Comparison of ENCODE assay signal across 8 cellular contexts in the genomic region with DNA sequence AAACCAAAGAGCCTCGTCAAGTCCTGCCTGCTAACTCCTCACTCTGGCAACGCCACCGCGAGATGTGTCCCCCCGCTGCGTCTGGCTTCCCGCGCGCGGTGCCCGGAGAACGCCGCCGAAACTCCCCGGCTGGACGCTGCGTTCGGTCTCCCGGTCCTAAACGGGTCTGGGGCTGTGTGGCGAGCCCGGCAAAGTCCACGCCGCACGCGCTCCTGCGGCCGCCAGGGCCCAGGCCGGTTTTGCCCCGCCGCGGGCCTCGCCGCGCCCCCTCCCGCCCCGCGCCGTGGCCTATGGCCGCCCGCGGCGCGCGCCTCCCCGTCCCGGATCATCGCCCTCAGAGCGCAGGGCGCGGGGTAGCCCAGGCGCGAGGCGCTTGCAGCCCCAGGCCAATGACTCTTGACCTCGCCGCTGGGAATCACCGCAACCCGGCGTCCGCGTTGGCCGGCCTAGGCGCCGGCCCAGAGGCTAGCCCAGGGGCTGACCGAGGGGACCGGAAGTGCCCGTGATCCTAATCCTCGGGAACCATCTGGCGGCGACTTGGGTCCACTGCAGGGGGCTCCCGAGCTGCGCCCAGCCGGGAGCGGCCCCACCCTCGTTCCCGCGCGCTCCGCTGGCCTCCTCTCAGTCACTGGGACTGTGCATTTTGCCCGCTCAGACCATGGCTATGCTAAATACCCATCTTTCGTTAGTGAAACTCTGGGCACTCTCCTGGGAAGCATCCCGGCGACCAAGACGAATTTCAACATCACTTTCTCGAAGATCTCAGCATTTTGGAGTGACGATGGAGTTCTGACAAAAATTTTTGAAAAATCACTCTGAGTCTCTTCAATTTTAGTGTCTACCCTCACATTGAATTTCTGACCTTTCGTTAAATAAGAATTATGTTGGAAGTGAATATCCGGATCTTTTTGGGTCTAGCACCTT. TPM values are rescaled to one million over a fixed set of nuclear protein-coding genes. Genes with fewer than 3 reads are reported as not detected.
A peak's percentile ranks its signal among the peaks of the same experiment; 100 is the strongest.
DNase-seq lines count a peak whose midpoint lies in the region; ATAC-seq and TF ChIP-seq lines count a peak whose summit lies in the region.

AADAT (minus strand) TSS at position 214 of the 924 bp plus-strand sequence. CDS start 266 bp downstream, outside the sequence.

- no peak within 1 kb of the TSS for H3K27ac Mint-ChIP-seq in activated naive CD4-positive, alpha-beta T cell treated with anti-CD3 and anti-CD28 coated beads, Interleukin-2, amount 50 U/mL, for 72 hours

- H3K9me3 Mint-ChIP-seq in activated naive CD4-positive, alpha-beta T cell treated with anti-CD3 and anti-CD28 coated beads, Interleukin-2, amount 50 U/mL, for 72 hours, result no peaks in the 10 kb centered on the region

- H3K9me3 ChIP-seq in neural cell (ENCODE audit: low read length), result no peaks in the 10 kb centered on the region

- H3K4me2 ChIP-seq in neural cell (ENCODE audit: low read length), result peak within 1 kb of the TSS; percentile 45

- H3K27ac ChIP-seq in neural cell (ENCODE audit: low read length), result peak within 1 kb of the TSS; percentile 93

- peaks cover 15% of the 10 kb centered on the region for H3K79me2 ChIP-seq in neural cell (replicated peaks; ENCODE audit: insufficient read depth, low read length)

- ATAC-seq in HG02981 (IDR thresholded peaks at IDR 0.05; ENCODE audit: unreplicated experiment), result peak; percentile 79
- ATAC-seq in activated naive CD4-positive, alpha-beta T cell treated with anti-CD3 and anti-CD28 coated beads, Interleukin-2, amount 50 U/mL, for 72 hours, result peak; percentile 85

- peak within 1 kb of the TSS; percentile 95 for H3K9ac ChIP-seq in neural cell (ENCODE audit: low read length)

- no peaks in the 10 kb centered on the region for H4K20me1 ChIP-seq in neural cell (ENCODE audit: insufficient read depth)

- H3K36me3 ChIP-seq in neural cell (ENCODE audit: insufficient read depth, low read length), result peaks cover 14% of the 10 kb centered on the region

- no peaks in the 10 kb centered on the region for H3F3A ChIP-seq in neural cell (ENCODE audit: insufficient read depth, low read length, poor library complexity, severe bottlenecking)

- no peaks in the 10 kb centered on the region for H3K9me2 ChIP-seq in neural cell (ENCODE audit: insufficient read depth, low read length)

- peak; percentile 83 for TF ChIP-seq RAD21 in neural cell (conservative IDR thresholded peaks at IDR 0.05)

- peak within 1 kb of the TSS; percentile 66 for H3K4me3 ChIP-seq in AG09309 (ENCODE audit: control insufficient read depth, low read depth, low read length)
- peak within 1 kb of the TSS; percentile 86 for H3K4me3 ChIP-seq in neural cell (ENCODE audit: low read length)

- TF ChIP-seq CTCF in AG09309 (IDR thresholded peaks at IDR 0.05; ENCODE audit: control insufficient read depth, insufficient read depth, low read depth, low read length, missing control alignments) (peak; percentile 74), GM12872 (IDR thresholded peaks at IDR 0.05; ENCODE audit: insufficient read depth, low read depth, low read length) (0 out of 3 replicates have a peak, but pooled peaks have one; percentile 9), neural cell (IDR thresholded peaks at IDR 0.05; ENCODE audit: poor library complexity, severe bottlenecking) (peak; percentile 89)

- DNase-seq in AG09309 (ENCODE audit: low read depth), result peak; percentile 25
- DNase-seq in NCI-H2227 treated with DMSO at 0.1 percent for 48 hours (lab: John Stamatoyannopoulos, UW), result peak; percentile 63
- peak in 1 of 2 donors; percentile 33 for DNase-seq in activated naive CD4-positive, alpha-beta T cell treated with anti-CD3 and anti-CD28 coated beads, Interleukin-2, amount 50 U/mL, for 72 hours (ENCODE audit: low spot score in 2 of 2)
- DNase-seq in glomerular visceral epithelial cell (ENCODE audit: extremely low spot score), result peak; percentile 83
- DNase-seq in NK-92 treated with Interleukin-12 subunit alpha and Interleukin-12 subunit beta, amount 100 ng/mL, for 24 hours (lab: John Stamatoyannopoulos, UW), result no peak

- peak within 1 kb of the TSS; percentile 90 for H2AFZ ChIP-seq in neural cell (ENCODE audit: low read depth, low read length)

- no peaks in the 10 kb centered on the region for H3K27me3 ChIP-seq in neural cell (ENCODE audit: insufficient read depth, low read depth, low read length)

- peaks cover 0 to 5% of the 10 kb centered on the region in 2 donors for H3K36me3 Mint-ChIP-seq in activated naive CD4-positive, alpha-beta T cell treated with anti-CD3 and anti-CD28 coated beads, Interleukin-2, amount 50 U/mL, for 72 hours

- no peak for TF ChIP-seq EP300 in neural cell (conservative IDR thresholded peaks at IDR 0.05; ENCODE audit: poor library complexity, severe bottlenecking)

TF ChIP-seq in neural cell, 6 proteins besides CTCF, POLR2A, EP300 and RAD21:
- TF ChIP-seq MXI1 (conservative IDR thresholded peaks at IDR 0.05; ENCODE audit: poor library complexity, severe bottlenecking), result no peak
- peak; percentile 75 for TF ChIP-seq SMC3 (conservative IDR thresholded peaks at IDR 0.05; ENCODE audit: poor library complexity)
- TF ChIP-seq POLR2AphosphoS5 (IDR thresholded peaks at IDR 0.05), result no peak
- TF ChIP-seq EZH2 (IDR thresholded peaks at IDR 0.05; ENCODE audit: borderline replicate concordance, insufficient read depth, low read length, poor library complexity, severe bottlenecking), result no peak
- no peak for TF ChIP-seq REST (IDR thresholded peaks at IDR 0.05; ENCODE audit: borderline replicate concordance)
- no peak for TF ChIP-seq TAF1 (IDR thresholded peaks at IDR 0.05; ENCODE audit: low read depth)

RNA-seq across cellular contexts. Expression of gene AADAT, which starts in this region (rescaled TPM):
- not detected for total RNA-seq in activated naive CD4-positive, alpha-beta T cell treated with anti-CD3 and anti-CD28 coated beads, Interleukin-2, amount 50 U/mL, for 72 hours
- 62.0 and 79.3 TPM in 2 replicates for polyA plus RNA-seq in neural cell
- 49.7 and 54.6 TPM in 2 replicates for polyA minus RNA-seq in neural cell

Comparison
In these comparisons a context has a peak if more than half of its experiments do, and no peak if none do; other contexts are left out.
1. Peak in ATAC-seq in activated naive CD4-positive, alpha-beta T cell treated with anti-CD3 and anti-CD28 coated beads, Interleukin-2, amount 50 U/mL, for 72 hours; RNA of the gene not detected or under 1 TPM.
2. CTCF ChIP-seq: peak in every context shown above with its lines; median percentile 89 in neural cell; 74 in AG09309; 9 in GM12872.